Comparison of ENCODE assay signal across 8 cellular contexts in the genomic region with DNA sequence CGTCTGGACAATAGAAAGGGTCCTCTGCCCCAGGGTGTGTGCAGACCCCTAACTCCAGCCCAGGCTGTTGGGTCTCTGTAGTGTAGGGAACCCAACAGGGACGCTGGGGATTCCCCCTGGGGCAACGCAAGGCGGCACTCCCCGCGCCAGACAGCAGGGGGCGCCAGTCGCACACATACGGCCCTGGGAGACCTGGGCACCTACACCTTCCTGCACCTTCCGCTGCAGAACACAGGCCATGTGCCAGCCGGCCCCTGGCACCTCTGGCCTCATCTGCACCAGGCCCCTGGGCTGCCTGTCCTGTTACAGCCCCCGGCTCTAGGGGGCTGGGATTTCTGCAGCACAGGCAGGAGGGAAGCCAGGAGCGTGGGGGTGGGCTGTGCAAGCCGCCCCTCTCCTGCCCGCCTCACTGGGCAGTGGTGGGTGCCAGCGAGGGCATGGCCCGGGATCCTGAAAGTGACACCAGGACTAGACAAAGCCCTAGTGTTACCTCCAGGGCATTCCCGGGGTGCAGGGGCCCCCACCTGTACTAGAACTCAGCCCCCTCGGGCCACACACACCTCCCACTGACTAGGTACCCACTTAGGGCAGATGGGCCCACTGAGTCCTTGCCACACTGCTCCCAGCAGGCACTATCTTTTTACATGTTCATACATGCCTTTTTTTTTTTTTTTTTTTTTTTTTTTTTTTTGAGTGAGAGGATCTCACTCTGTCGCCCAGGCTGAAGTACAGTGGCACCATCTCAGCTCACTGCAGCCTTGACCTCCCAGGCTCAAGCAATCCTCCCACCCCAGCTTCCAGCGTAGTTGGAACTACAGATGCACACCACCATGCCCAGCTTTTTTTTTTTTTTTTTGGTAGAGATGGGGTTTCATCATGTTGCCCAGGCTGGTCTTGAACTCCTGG. TPM values are rescaled to one million over a fixed set of nuclear protein-coding genes. Genes with fewer than 3 reads are reported as not detected.
DNase-seq lines count a peak whose midpoint lies in the region; ATAC-seq, FAIRE-seq and TF ChIP-seq lines count a peak whose summit lies in the region.

No MANE protein-coding gene starts in this region.

- no peak overlapping the region for H3K27ac ChIP-seq in CD8-positive, alpha-beta T cell (ENCODE audit: low read depth, low read length)
- no peak overlapping the region for H3K27ac ChIP-seq in IMR-90 (ENCODE audit: insufficient read depth, low read length)

- H4K5ac ChIP-seq in IMR-90 (ENCODE audit: low read depth, low read length) = no peak overlapping the region

- no peak overlapping the region for H4K91ac ChIP-seq in IMR-90 (ENCODE audit: insufficient read depth, low read depth, low read length)

- H3K4ac ChIP-seq in IMR-90 (ENCODE audit: low read depth, low read length) = no peak overlapping the region

- intact Hi-C loops in CD8-positive, alpha-beta T cell (cut with DNase I, micrococcal nuclease) = loop anchor here (1.0 to 5.0 kb wide), 8 partner anchors 89 to 576 kb away; partner anchors contain the start of gene CYP46A1 (in 1 of the 2)
- intact Hi-C loops in IMR-90 (cut with micrococcal nuclease) (loop anchor here (1.0 kb wide), 2 partner anchors 111 to 367 kb away; no protein-coding TSS in a partner anchor), posterior cingulate gyrus (cut with DNase I) (loop anchor here (1.0 to 10.0 kb wide), 2 partner anchors 111 to 356 kb away; no protein-coding TSS in a partner anchor)

- CTCF ChIA-PET in CD8-positive, alpha-beta T cell (lab: Charles Lee) = interaction anchor here (0.6 to 3.9 kb wide), 9 partner anchors 10 to 364 kb away, joined by 3 to 34 read pairs (median 3); partner anchors contain the start of gene CCDC85C
- CTCF ChIA-PET in IMR-90 (lab: Yijun Ruan, JAX) = no interaction called here

- H3K9me3 ChIP-seq in CD8-positive, alpha-beta T cell (ENCODE audit: low read length) = no peaks in the 10 kb centered on the region
- H3K9me3 ChIP-seq in IMR-90 (ENCODE audit: control insufficient read depth, insufficient read depth, low read length) = no peaks in the 10 kb centered on the region

- peak; percentile 88 for TF ChIP-seq CTCF in CD8-positive, alpha-beta T cell (IDR thresholded peaks at IDR 0.05)
- peak; percentile 94 for TF ChIP-seq CTCF in IMR-90 (conservative IDR thresholded peaks at IDR 0.05; ENCODE audit: low read depth, low read length)

- no peak overlapping the region for H3K27ac Mint-ChIP-seq in CD8-positive, alpha-beta T cell

- no peaks in the 10 kb centered on the region for H3K36me3 ChIP-seq in CD8-positive, alpha-beta T cell (ENCODE audit: insufficient read depth, low read length)
- H3K36me3 ChIP-seq in IMR-90 (ENCODE audit: control insufficient read depth, insufficient read depth, low read length) = peaks cover 12% of the 10 kb centered on the region

- H3K9ac ChIP-seq in IMR-90 (ENCODE audit: low read depth, low read length) = no peak overlapping the region

- DNase-seq in CD8-positive, alpha-beta T cell = peak; percentile 68 to 92 (median 78)
- peak; percentile 32 for DNase-seq in IMR-90
- DNase-seq in RPMI7951 (ENCODE audit: low read depth) = peak; percentile 25
- DNase-seq in activated T-helper 9 cell treated with anti-CD3 and anti-CD28 coated beads, Interleukin-2, amount 50 U/mL, for 16 hours (ENCODE audit: low read depth) = peak; percentile 69
- DNase-seq in globus pallidus (ENCODE audit: low spot score) = peak; percentile 38
- DNase-seq in posterior cingulate gyrus = peak; percentile 49 to 96 (median 78)
- DNase-seq in urothelium cell line (ENCODE audit: low spot score) = peak; percentile 71

- dilution Hi-C loops in IMR-90 (cut with HindIII; ENCODE audit: low sequenced_read_pairs, unreplicated experiment) = no loop called here

- in situ Hi-C loops in IMR-90 (cut with MboI; ENCODE audit: low sequenced_read_pairs) = no loop called here

- no peak overlapping the region for H2AK5ac ChIP-seq in IMR-90 (ENCODE audit: low read depth, low read length)

- H2BK20ac ChIP-seq in IMR-90 (ENCODE audit: low read depth, low read length) = no peak overlapping the region

- H3K4me1 Mint-ChIP-seq in CD8-positive, alpha-beta T cell (ENCODE audit: low read depth) = no peaks in the 10 kb centered on the region

- no peaks in the 10 kb centered on the region for H3K27me3 ChIP-seq in CD8-positive, alpha-beta T cell (ENCODE audit: insufficient read depth, low read length)
- no peaks in the 10 kb centered on the region for H3K27me3 ChIP-seq in IMR-90 (ENCODE audit: control insufficient read depth, insufficient read depth, low read length)

- no peak overlapping the region for H3K4me3 ChIP-seq in CD8-positive, alpha-beta T cell (ENCODE audit: low read depth, low read length)
- no peak overlapping the region for H3K4me3 ChIP-seq in IMR-90 (ENCODE audit: insufficient read depth, low read depth, low read length)

- 0 out of 2 replicates have a peak, but pooled peaks have one; percentile 26 for TF ChIP-seq POLR2A in IMR-90 (IDR thresholded peaks at IDR 0.05; ENCODE audit: low read depth, low read length)

- BruUV-seq in IMR-90 (replicated peaks; lab: Mats Ljungman, UMichigan) = no TSS peak

- H3K14ac ChIP-seq in IMR-90 (replicated peaks; ENCODE audit: low read depth, low read length) = no peak overlapping the region

- no peak for FAIRE-seq in urothelium cell line (lab: Jason Lieb, UNC)

- H2BK120ac ChIP-seq in IMR-90 (ENCODE audit: low read depth, low read length) = no peak overlapping the region

- POLR2A ChIA-PET in CD8-positive, alpha-beta T cell (lab: Charles Lee) = no interaction called here
- POLR2A ChIA-PET in IMR-90 (lab: Charles Lee; ENCODE audit: unreplicated experiment) = no interaction called here

- H3K36me3 Mint-ChIP-seq in CD8-positive, alpha-beta T cell = peaks cover 5% of the 10 kb centered on the region

- H3K23ac ChIP-seq in IMR-90 (ENCODE audit: low read depth, low read length) = no peak overlapping the region

- no peak overlapping the region for H3K4me3 Mint-ChIP-seq in CD8-positive, alpha-beta T cell

- peaks cover 3% of the 10 kb centered on the region for H3K4me1 ChIP-seq in CD8-positive, alpha-beta T cell (ENCODE audit: insufficient read depth, low read length)
- H3K4me1 ChIP-seq in IMR-90 (ENCODE audit: control insufficient read depth, insufficient read depth, low read length) = peaks cover 20% of the 10 kb centered on the region

- peak overlapping the region; percentile 65 for H2AFZ ChIP-seq in IMR-90 (replicated peaks; ENCODE audit: low read length, poor library complexity)

- ATAC-seq in CD8-positive, alpha-beta T cell = peak; percentile 91
- peak; percentile 70 for ATAC-seq in GM19463 (IDR thresholded peaks at IDR 0.05; ENCODE audit: unreplicated experiment)
- peak; percentile 51 for ATAC-seq in IMR-90 (ENCODE audit: low read depth)

- no peak overlapping the region for H2BK5ac ChIP-seq in IMR-90 (ENCODE audit: low read depth, low read length, poor library complexity, severe bottlenecking)

- H2AK9ac ChIP-seq in IMR-90 (replicated peaks; ENCODE audit: low read depth, low read length, poor library complexity) = peak overlapping the region; percentile 86

- H3K4me2 ChIP-seq in IMR-90 (ENCODE audit: low read depth, low read length) = no peak overlapping the region

- H3K27me3 Mint-ChIP-seq in CD8-positive, alpha-beta T cell (ENCODE audit: low read depth) = no peaks in the 10 kb centered on the region

- peaks cover 14 to 73% of the 10 kb centered on the region in 2 experiments for H3K79me1 ChIP-seq in IMR-90 (ENCODE audit: low read depth in 1 of 2, low read length in 2 of 2)

- TF ChIP-seq RAD21 in IMR-90 (IDR thresholded peaks at IDR 0.05; ENCODE audit: low read length) = peak; percentile 93

- no peak overlapping the region for H3K56ac ChIP-seq in IMR-90 (ENCODE audit: extremely low read depth, insufficient read depth, low read length)

- peaks cover 5% of the 10 kb centered on the region; the same call in 1 of the 2 replicates for H3K9me1 ChIP-seq in IMR-90 (ENCODE audit: insufficient read depth, low read length)

- no peak overlapping the region for H4K8ac ChIP-seq in IMR-90 (ENCODE audit: low read depth in 2 of 2, low read length in 2 of 2)

- H4K20me1 ChIP-seq in IMR-90 (ENCODE audit: insufficient read depth, low read length) = peaks cover 41% of the 10 kb centered on the region

- no peak overlapping the region for H2BK15ac ChIP-seq in IMR-90 (ENCODE audit: low read depth, low read length)

- H3K9me3 Mint-ChIP-seq in CD8-positive, alpha-beta T cell = no peaks in the 10 kb centered on the region

- WGBS in IMR-90 (ENCODE audit: extremely low coverage in 2 of 2, insufficient read length in 1 of 2), 2 experiments = 0% methylated on average over 7 of the region's 21 CpGs; no CpG with 5 or more reads in 1 of the 2 experiments

- no peak overlapping the region for H3K18ac ChIP-seq in IMR-90 (ENCODE audit: low read depth, low read length)

TF ChIP-seq in IMR-90, 13 proteins besides CTCF, POLR2A, EP300 and RAD21:
- no peak for TF ChIP-seq CEBPB (IDR thresholded peaks at IDR 0.05; ENCODE audit: low read depth, low read length)
- peak; percentile 31; the same call in 1 of the 2 replicates for TF ChIP-seq MAZ (IDR thresholded peaks at IDR 0.05; ENCODE audit: borderline replicate concordance, low read depth, low read length)
- TF ChIP-seq SMC3 (IDR thresholded peaks at IDR 0.05; ENCODE audit: low read depth, low read length) = peak; percentile 94
- TF ChIP-seq RFX5 (IDR thresholded peaks at IDR 0.05; ENCODE audit: low read depth, low read length) = no peak

RNA-seq across cellular contexts. Expression of gene CCNK, which starts 37.5 kb away (rescaled TPM):
- 100 to 1,000 TPM; 171 to 177 TPM for total RNA-seq in CD8-positive, alpha-beta T cell
- 18.8 and 33.1 TPM in 2 replicates for total RNA-seq in IMR-90 (2012; rRNA removed)
- polyA plus RNA-seq in IMR-90 (2012; rRNA removed) = 25.0 and 38.3 TPM in 2 replicates
- 9.1 and 12.6 TPM in 2 replicates for polyA plus RNA-seq in IMR-90 (2012; cell fraction: cytosol; rRNA removed)
- polyA plus RNA-seq in IMR-90 (2012; cell fraction: nucleus; rRNA removed; ENCODE audit: low replicate concordance) = 14.4 and 41.8 TPM in 2 replicates
- 15.0 and 15.7 TPM in 2 replicates for total RNA-seq in RPMI7951 (2014; rRNA removed; shearing (Covaris generic))

RNA-seq across cellular contexts. Expression of gene SETD3, which starts 38.0 kb away (rescaled TPM):
- 10 to 100 TPM; 40.3 to 45.6 TPM for total RNA-seq in CD8-positive, alpha-beta T cell
- 31.9 and 35.0 TPM in 2 replicates for total RNA-seq in IMR-90 (2012; rRNA removed)
- polyA plus RNA-seq in IMR-90 (2012; rRNA removed) = 15.9 and 18.8 TPM in 2 replicates
- 5.3 and 7.6 TPM in 2 replicates for polyA plus RNA-seq in IMR-90 (2012; cell fraction: cytosol; rRNA removed)
- polyA plus RNA-seq in IMR-90 (2012; cell fraction: nucleus; rRNA removed; ENCODE audit: low replicate concordance) = 1.7 and 11.2 TPM in 2 replicates
- total RNA-seq in RPMI7951 (2014; rRNA removed; shearing (Covaris generic)) = 43.3 and 46.9 TPM in 2 replicates

Comparison
In these comparisons a context has a peak if more than half of its experiments do, and no peak if none do; other contexts are left out.
1. DNase-seq: peak in every context shown above with its lines; median percentile 78 in posterior cingulate gyrus; 78 in CD8-positive, alpha-beta T cell; 71 in urothelium cell line; 69 in activated T-helper 9 cell treated with anti-CD3 and anti-CD28 coated beads, Interleukin-2, amount 50 U/mL, for 16 hours; 38 in globus pallidus; 32 in IMR-90; 25 in RPMI7951.